ENCODE assay signal across 21 cellular contexts in the genomic region with DNA sequence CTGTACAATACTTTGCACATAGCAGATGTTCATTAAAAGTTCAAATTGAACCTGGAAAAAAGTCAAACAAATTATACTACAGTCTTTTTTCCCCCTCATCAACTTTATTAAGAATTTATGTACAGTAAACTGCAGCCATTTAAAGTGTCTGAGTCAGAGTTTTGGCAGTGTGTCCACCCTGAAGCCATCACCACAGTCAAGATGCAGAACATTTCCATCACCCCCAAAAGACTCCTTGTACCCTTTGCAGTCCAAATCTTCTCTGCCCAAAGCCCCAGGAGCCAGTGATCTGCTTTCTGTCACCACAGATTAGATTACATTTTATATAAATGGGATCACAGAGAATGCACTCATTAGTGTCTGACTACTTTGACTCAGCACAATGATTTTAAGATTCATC. TPM values are rescaled to one million over a fixed set of nuclear protein-coding genes. Genes with fewer than 3 reads are reported as not detected.
DNase-seq lines count a peak whose midpoint lies in the region; ATAC-seq and TF ChIP-seq lines count a peak whose summit lies in the region.
"Had no signal": no experiment of that assay in that cellular context is flagged by ENCODE, and none has a peak within 500 bp of the region (broad histone marks: within the 10 kb centered on the region; RNA-seq: fewer than 3 reads in every experiment).

No MANE protein-coding gene starts in this region.

- no peak for TF ChIP-seq CTCF in cardiac fibroblast (IDR thresholded peaks at IDR 0.05; ENCODE audit: low read depth, low read length)
- no peak for TF ChIP-seq CTCF in glutamatergic neuron (IDR thresholded peaks at IDR 0.05; ENCODE audit: partially characterized antibody, unreplicated experiment)

- no peak overlapping the region for H3K4me3 ChIP-seq in cardiac fibroblast (replicated peaks in 1 of 2; ENCODE audit: low read depth in 2 of 2, low read length in 2 of 2)
- H3K4me3 ChIP-seq: adrenal gland, BLaER1, skin epidermis had no signal

- H3K4me1 Mint-ChIP-seq in stimulated activated naive CD8-positive, alpha-beta T cell treated with anti-CD3 and anti-CD28 coated beads, Interleukin-15, Interleukin-2, amounts not matched to agents 100 ng/mL and 50 ng/mL, for 24 hours (ENCODE audit: low read depth), result peaks cover 78% of the 10 kb centered on the region
- peaks cover 57% of the 10 kb centered on the region for H3K4me1 Mint-ChIP-seq in stimulated activated naive CD8-positive, alpha-beta T cell treated with anti-CD3 and anti-CD28 coated beads, Interleukin-15, amount 100 ng/mL, for 72 hours
- H3K4me1 Mint-ChIP-seq in memory B cell, result peaks cover 45% of the 10 kb centered on the region
- peaks cover 25% of the 10 kb centered on the region for H3K4me1 Mint-ChIP-seq in glutamatergic neuron (ENCODE audit: low read depth, unreplicated experiment)

- H3K4me3 Mint-ChIP-seq in stimulated activated naive CD8-positive, alpha-beta T cell treated with anti-CD3 and anti-CD28 coated beads, Interleukin-15, Interleukin-2, amounts not matched to agents 100 ng/mL and 50 ng/mL, for 24 hours, result no peak overlapping the region
- H3K4me3 Mint-ChIP-seq in stimulated activated naive CD8-positive, alpha-beta T cell treated with anti-CD3 and anti-CD28 coated beads, Interleukin-15, amount 100 ng/mL, for 72 hours, result no peak overlapping the region
- no peak overlapping the region for H3K4me3 Mint-ChIP-seq in memory B cell
- H3K4me3 Mint-ChIP-seq in glutamatergic neuron (ENCODE audit: unreplicated experiment), result no peak overlapping the region
- H3K4me3 Mint-ChIP-seq: activated CD4-positive, alpha-beta T cell treated with anti-CD3 and anti-CD28 coated beads, Interleukin-2, amount 10 ng/mL, durations not matched to agents 7 days and 5 days; nephron had no signal

- ATAC-seq in stimulated activated naive CD8-positive, alpha-beta T cell treated with anti-CD3 and anti-CD28 coated beads, Interleukin-15, amount 100 ng/mL, for 72 hours, result no peak
- no peak for ATAC-seq in memory B cell (ENCODE audit: low read depth)
- no peak for ATAC-seq in HG02763 (IDR thresholded peaks at IDR 0.05; ENCODE audit: unreplicated experiment)
- no peak for ATAC-seq in GM21526 (IDR thresholded peaks at IDR 0.05; ENCODE audit: low FRiP score, unreplicated experiment)
- no peak for ATAC-seq in GM21717 (IDR thresholded peaks at IDR 0.05; ENCODE audit: unreplicated experiment)

- DNase-seq in stimulated activated naive CD8-positive, alpha-beta T cell treated with anti-CD3 and anti-CD28 coated beads, Interleukin-15, amount 100 ng/mL, for 72 hours, result no peak
- DNase-seq in cardiac fibroblast (ENCODE audit: low read depth in 2 of 2) (peak; percentile 35 to 36), memory B cell (ENCODE audit: low spot score in 2 of 2) (no peak), glutamatergic neuron (no peak)
- DNase-seq: activated CD4-positive, alpha-beta T cell treated with anti-CD3 and anti-CD28 coated beads, Interleukin-2, amount 10 ng/mL, durations not matched to agents 7 days and 5 days; activated effector memory CD4-positive, alpha-beta T cell treated with anti-CD3 and anti-CD28 coated beads, Interleukin-2, amount 50 U/mL, for 16 hours; adrenal gland; central memory CD4-positive, alpha-beta T cell; left cardiac atrium; NCI-H1694; NCI-H69; SHP77 treated with DMSO at 0.1 percent for 48 hours; stimulated activated CD4-positive, alpha-beta T cell treated with anti-CD3 and anti-CD28 coated beads, Interleukin-4, amount 100 ng/mL, for 1 hour; T-helper 1 cell had no signal

- no peaks in the 10 kb centered on the region for H3K9me3 Mint-ChIP-seq in stimulated activated naive CD8-positive, alpha-beta T cell treated with anti-CD3 and anti-CD28 coated beads, Interleukin-15, Interleukin-2, amounts not matched to agents 100 ng/mL and 50 ng/mL, for 24 hours
- H3K9me3 Mint-ChIP-seq in stimulated activated naive CD8-positive, alpha-beta T cell treated with anti-CD3 and anti-CD28 coated beads, Interleukin-15, amount 100 ng/mL, for 72 hours, result no peaks in the 10 kb centered on the region
- H3K9me3 Mint-ChIP-seq in memory B cell (no peaks in the 10 kb centered on the region), glutamatergic neuron (ENCODE audit: unreplicated experiment) (peaks cover 2% of the 10 kb centered on the region)
- H3K9me3 Mint-ChIP-seq: nephron had no signal

- peak overlapping the region; percentile 55 for H3K27ac Mint-ChIP-seq in stimulated activated naive CD8-positive, alpha-beta T cell treated with anti-CD3 and anti-CD28 coated beads, Interleukin-15, Interleukin-2, amounts not matched to agents 100 ng/mL and 50 ng/mL, for 24 hours
- H3K27ac Mint-ChIP-seq in stimulated activated naive CD8-positive, alpha-beta T cell treated with anti-CD3 and anti-CD28 coated beads, Interleukin-15, amount 100 ng/mL, for 72 hours, result no peak overlapping the region
- H3K27ac Mint-ChIP-seq in memory B cell, result peak overlapping the region; percentile 17
- H3K27ac Mint-ChIP-seq in glutamatergic neuron (ENCODE audit: unreplicated experiment), result no peak overlapping the region
- H3K27ac Mint-ChIP-seq: activated CD4-positive, alpha-beta T cell treated with anti-CD3 and anti-CD28 coated beads, Interleukin-2, amount 10 ng/mL, durations not matched to agents 7 days and 5 days; nephron had no signal

- H3K27me3 Mint-ChIP-seq in stimulated activated naive CD8-positive, alpha-beta T cell treated with anti-CD3 and anti-CD28 coated beads, Interleukin-15, Interleukin-2, amounts not matched to agents 100 ng/mL and 50 ng/mL, for 24 hours, result no peaks in the 10 kb centered on the region
- H3K27me3 Mint-ChIP-seq in stimulated activated naive CD8-positive, alpha-beta T cell treated with anti-CD3 and anti-CD28 coated beads, Interleukin-15, amount 100 ng/mL, for 72 hours, result no peaks in the 10 kb centered on the region
- H3K27me3 Mint-ChIP-seq in memory B cell (no peaks in the 10 kb centered on the region), glutamatergic neuron (ENCODE audit: unreplicated experiment) (no peaks in the 10 kb centered on the region)
- H3K27me3 Mint-ChIP-seq: activated CD4-positive, alpha-beta T cell treated with anti-CD3 and anti-CD28 coated beads, Interleukin-2, amount 10 ng/mL, durations not matched to agents 7 days and 5 days had no signal

- peaks cover 29% of the 10 kb centered on the region for H3K36me3 Mint-ChIP-seq in stimulated activated naive CD8-positive, alpha-beta T cell treated with anti-CD3 and anti-CD28 coated beads, Interleukin-15, Interleukin-2, amounts not matched to agents 100 ng/mL and 50 ng/mL, for 24 hours (ENCODE audit: low read depth)
- H3K36me3 Mint-ChIP-seq in memory B cell (peaks cover 8% of the 10 kb centered on the region), glutamatergic neuron (ENCODE audit: unreplicated experiment) (peaks cover 4% of the 10 kb centered on the region)

RNA-seq across cellular contexts. Expression of a gene that starts 10.8 kb away (rescaled TPM):
- 127 TPM for total RNA-seq in glutamatergic neuron (ENCODE audit: unreplicated experiment)

Comparison
In these comparisons a context has a peak if more than half of its experiments do, and no peak if none do; other contexts are left out.
1. H3K27ac Mint-ChIP-seq: peak in stimulated activated naive CD8-positive, alpha-beta T cell treated with anti-CD3 and anti-CD28 coated beads, Interleukin-15, Interleukin-2, amounts not matched to agents 100 ng/mL and 50 ng/mL, for 24 hours (single experiment) and memory B cell (single experiment); none in stimulated activated naive CD8-positive, alpha-beta T cell treated with anti-CD3 and anti-CD28 coated beads, Interleukin-15, amount 100 ng/mL, for 72 hours (0 of 2) and glutamatergic neuron (single experiment).
2. DNase-seq: peak in cardiac fibroblast (2 of 2); none in stimulated activated naive CD8-positive, alpha-beta T cell treated with anti-CD3 and anti-CD28 coated beads, Interleukin-15, amount 100 ng/mL, for 72 hours (0 of 2), memory B cell (0 of 2) and glutamatergic neuron (single experiment).